ENCODE assay signal across 10 cellular contexts in the genomic region with DNA sequence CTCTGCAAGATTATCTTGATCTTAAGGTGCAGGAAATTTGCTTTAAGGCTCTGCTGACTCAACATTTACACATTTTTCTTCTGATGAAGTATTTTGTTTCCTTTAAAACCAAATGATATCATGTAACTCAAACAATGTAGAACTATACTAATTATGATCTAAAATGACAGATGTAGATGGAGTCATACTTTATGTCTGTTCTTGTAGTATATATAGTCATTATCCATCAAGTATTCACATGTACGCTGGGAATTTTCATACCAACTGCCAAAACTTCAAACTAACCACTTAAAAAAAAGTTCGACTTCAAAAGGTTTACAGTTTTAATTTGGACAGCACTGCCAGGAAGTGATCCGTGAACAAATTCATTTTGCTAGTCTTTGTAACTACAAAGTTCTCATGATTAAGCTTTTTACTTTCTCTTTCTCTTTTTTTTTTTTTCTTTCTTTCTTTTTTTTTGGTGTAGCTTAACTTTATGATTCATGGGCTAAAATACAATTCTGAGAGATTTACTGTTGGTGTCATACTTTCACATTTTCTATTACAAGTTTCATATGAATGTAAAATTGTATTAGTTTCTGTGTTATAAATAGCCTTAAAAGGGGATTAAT.
A peak's percentile ranks its signal among the peaks of the same experiment; 100 is the strongest.
DNase-seq lines count a peak whose midpoint lies in the region; ATAC-seq and TF ChIP-seq lines count a peak whose summit lies in the region.
"Had no signal": no experiment of that assay in that cellular context is flagged by ENCODE, and none has a peak within 500 bp of the region (broad histone marks: within the 10 kb centered on the region; RNA-seq: fewer than 3 reads in every experiment).

No MANE protein-coding gene starts in this region.

- H3K4me1 ChIP-seq in KMS-11 (ENCODE audit: low read depth, poor library complexity, severe bottlenecking) (peaks cover 13% of the 10 kb centered on the region), adipocyte (ENCODE audit: control insufficient read depth, insufficient read depth, low read length) (peaks cover 16% of the 10 kb centered on the region), heart left ventricle (no peaks in the 10 kb centered on the region)

- H3K36me3 ChIP-seq in KMS-11 (ENCODE audit: insufficient read depth): no peaks in the 10 kb centered on the region
- no peaks in the 10 kb centered on the region for H3K36me3 ChIP-seq in adipocyte (ENCODE audit: control insufficient read depth, insufficient read depth, low read length, severe bottlenecking)
- no peaks in the 10 kb centered on the region for H3K36me3 ChIP-seq in heart left ventricle

- no peak for ATAC-seq in heart left ventricle

- H3K4me3 ChIP-seq in KMS-11 (IDR thresholded peaks at IDR 0.05; ENCODE audit: insufficient read depth, low read depth, low read length) (no peak overlapping the region), adipocyte (ENCODE audit: low read length) (peak overlapping the region; percentile 76), foreskin fibroblast (ENCODE audit: low read depth in 1 of 2, low read length in 2 of 2) (peak overlapping the region; percentile 29 to 47), heart left ventricle (peak overlapping the region in 6 of 12 donors; percentile 5 to 32 (median 12))

- H3K9ac ChIP-seq in KMS-11 (no peak overlapping the region), adipocyte (ENCODE audit: low read length) (peak overlapping the region; percentile 43)

- H3K27ac ChIP-seq in KMS-11: no peak overlapping the region
- peak overlapping the region in 2 of 12 donors; percentile 15 to 21 for H3K27ac ChIP-seq in heart left ventricle

- H4K20me1 ChIP-seq in KMS-11 (ENCODE audit: insufficient read depth): no peaks in the 10 kb centered on the region

- H3K9me3 ChIP-seq in adipocyte (ENCODE audit: control insufficient read depth, low read length) (no peaks in the 10 kb centered on the region), heart left ventricle (peaks cover 0 to 4% (median 0%) of the 10 kb centered on the region in 12 donors)

- TF ChIP-seq CTCF in KMS-11 (conservative IDR thresholded peaks at IDR 0.05; ENCODE audit: low read depth, low read length): no peak
- no peak for TF ChIP-seq CTCF in foreskin fibroblast (IDR thresholded peaks at IDR 0.05; ENCODE audit: low read depth, low read length)
- no peak for TF ChIP-seq CTCF in heart left ventricle (IDR thresholded peaks at IDR 0.05)

- 48 to 66% (median 57%) methylated on average over 3 of the region's 3 CpGs for WGBS in heart left ventricle, 4 donors

- peak overlapping the region; percentile 46; the same call in 1 of the 2 replicates for H3K4me2 ChIP-seq in KMS-11

- peak; percentile 56 for DNase-seq in adipocyte (ENCODE audit: low read depth)
- peak in 1 of 2 donors; percentile 17 for DNase-seq in foreskin fibroblast
- DNase-seq in stromal cell of bone marrow (ENCODE audit: low read depth): peak; percentile 15
- DNase-seq in T-helper 2 cell: no peak
- no peak for DNase-seq in NCI-H2029 (lab: John Stamatoyannopoulos, UW)
- DNase-seq in stimulated activated CD4-positive, alpha-beta T cell treated with anti-CD3 and anti-CD28 coated beads, Interleukin-2, amount 100 ng/mL, for 24 hours: no peak
- no peak for DNase-seq in heart left ventricle
- DNase-seq: activated T-cell treated with anti-CD3 and anti-CD28 coated beads for 4 hours, NCI-H1417 treated with DMSO at 0.1 percent for 48 hours had no signal

- H2AFZ ChIP-seq in KMS-11 (ENCODE audit: low read depth): peak overlapping the region; percentile 38

- H3K27me3 ChIP-seq in KMS-11 (ENCODE audit: insufficient read depth, low read depth): no peaks in the 10 kb centered on the region
- no peaks in the 10 kb centered on the region for H3K27me3 ChIP-seq in adipocyte (replicated peaks; ENCODE audit: control insufficient read depth, insufficient read depth, low read length)
- no peaks in the 10 kb centered on the region for H3K27me3 ChIP-seq in heart left ventricle

- no peak for TF ChIP-seq POLR2A in heart left ventricle (IDR thresholded peaks at IDR 0.05)

- intact Hi-C loops in heart left ventricle (cut with DNase I): no loop called here

- no peaks in the 10 kb centered on the region for H3K79me2 ChIP-seq in KMS-11 (ENCODE audit: insufficient read depth, low read depth)

Comparison
In these comparisons a context has a peak if more than half of its experiments do, and no peak if none do; other contexts are left out.
1. DNase-seq: peak in adipocyte (single experiment) and stromal cell of bone marrow (single experiment); none in T-helper 2 cell (0 of 5), NCI-H2029 (single experiment), stimulated activated CD4-positive, alpha-beta T cell treated with anti-CD3 and anti-CD28 coated beads, Interleukin-2, amount 100 ng/mL, for 24 hours (0 of 2) and heart left ventricle (0 of 5).